In genomic region chr5:157576678-157577077, GRCh38 we compare ENCODE assay signal across 16 cellular contexts. TPM values are rescaled to one million over a fixed set of nuclear protein-coding genes. Genes with fewer than 3 reads are reported as not detected.
A peak's percentile ranks its signal among the peaks of the same experiment; 100 is the strongest.
DNase-seq lines count a peak whose midpoint lies in the region; ATAC-seq and TF ChIP-seq lines count a peak whose summit lies in the region.
"Had no signal": no experiment of that assay in that cellular context is flagged by ENCODE, and none has a peak within 500 bp of the region (broad histone marks: within the 10 kb centered on the region; RNA-seq: fewer than 3 reads in every experiment).

No MANE protein-coding gene starts in this region.

- H3K4me2 ChIP-seq in BLaER1 treated with 17β-estradiol and CSF1 and Interleukin-3, amounts not matched to agents 10 nM and 100 nM = peak overlapping the region in 9 of 11 experiments; percentile 82 to 99 (median 94); a peak in 17 of 22 replicates
- peak overlapping the region; percentile 94 for H3K4me2 ChIP-seq in GM23338

- TF ChIP-seq CTCF in GM23338 (conservative IDR thresholded peaks at IDR 0.05; ENCODE audit: low read depth in 2 of 2) (no peak), brain (conservative IDR thresholded peaks at IDR 0.05) (no peak), nephron progenitor cell (IDR thresholded peaks at IDR 0.05) (no peak)
- no peak for TF ChIP-seq CTCF in CD8-positive, alpha-beta T cell (IDR thresholded peaks at IDR 0.05)

- H3K27ac Mint-ChIP-seq in GM23338 (no peak overlapping the region), brain (no peak overlapping the region), nephron progenitor cell (no peak overlapping the region)
- no peak overlapping the region for H3K27ac Mint-ChIP-seq in CD8-positive, alpha-beta T cell
- H3K27ac Mint-ChIP-seq: activated naive CD4-positive, alpha-beta T cell treated with anti-CD3 and anti-CD28 coated beads, Interleukin-2, amount 50 U/mL, for 24 hours had no signal

- CTCF ChIA-PET in CD8-positive, alpha-beta T cell (lab: Charles Lee) = no interaction called here

- no peaks in the 10 kb centered on the region for H3F3A ChIP-seq in GM23338 (replicated peaks; ENCODE audit: low read depth)

- no peak overlapping the region for H2AFZ ChIP-seq in GM23338

- H3K79me2 ChIP-seq in GM23338 (replicated peaks; ENCODE audit: insufficient read depth) = peaks cover 23% of the 10 kb centered on the region; the same call in 1 of the 2 replicates

- intact Hi-C loops in CD8-positive, alpha-beta T cell (cut with DNase I, micrococcal nuclease) = no loop called here

- no peaks in the 10 kb centered on the region for H3K9me3 Mint-ChIP-seq in GM23338
- H3K9me3 Mint-ChIP-seq in brain = no peaks in the 10 kb centered on the region
- no peaks in the 10 kb centered on the region for H3K9me3 Mint-ChIP-seq in nephron progenitor cell
- no peaks in the 10 kb centered on the region for H3K9me3 Mint-ChIP-seq in CD8-positive, alpha-beta T cell
- H3K9me3 Mint-ChIP-seq: activated naive CD4-positive, alpha-beta T cell treated with anti-CD3 and anti-CD28 coated beads, Interleukin-2, amount 50 U/mL, for 24 hours had no signal

- no peaks in the 10 kb centered on the region for H3K9me2 ChIP-seq in GM23338 (ENCODE audit: insufficient read depth)

- no peak overlapping the region for H3K4me3 ChIP-seq in BLaER1 treated with 17β-estradiol and CSF1 and Interleukin-3, amounts not matched to agents 10 nM and 100 nM
- no peak overlapping the region; the same call in 1 of the 2 replicates for H3K4me3 ChIP-seq in GM23338
- H3K4me3 ChIP-seq in CD8-positive, alpha-beta T cell (ENCODE audit: low read depth, low read length) = no peak overlapping the region

- H3K36me3 Mint-ChIP-seq in GM23338 (ENCODE audit: low read depth) (no peaks in the 10 kb centered on the region), brain (no peaks in the 10 kb centered on the region), nephron progenitor cell (ENCODE audit: low read depth) (no peaks in the 10 kb centered on the region)
- no peaks in the 10 kb centered on the region for H3K36me3 Mint-ChIP-seq in CD8-positive, alpha-beta T cell
- H3K36me3 Mint-ChIP-seq: activated naive CD4-positive, alpha-beta T cell treated with anti-CD3 and anti-CD28 coated beads, Interleukin-2, amount 50 U/mL, for 24 hours had no signal

- POLR2A ChIA-PET in CD8-positive, alpha-beta T cell (lab: Charles Lee) = no interaction called here

- H3K27me3 Mint-ChIP-seq in GM23338 (ENCODE audit: insufficient read depth, low read depth, poor library complexity) (peaks cover 13% of the 10 kb centered on the region), brain (peaks cover 18% of the 10 kb centered on the region), nephron progenitor cell (ENCODE audit: low read depth, poor library complexity) (peaks cover 34% of the 10 kb centered on the region)
- H3K27me3 Mint-ChIP-seq in CD8-positive, alpha-beta T cell (ENCODE audit: low read depth) = peaks cover 10% of the 10 kb centered on the region

- H3K36me3 ChIP-seq in BLaER1 treated with 17β-estradiol and CSF1 and Interleukin-3, amounts not matched to agents 10 nM and 100 nM = no peaks in the 10 kb centered on the region
- no peaks in the 10 kb centered on the region for H3K36me3 ChIP-seq in GM23338 (ENCODE audit: insufficient read depth)
- no peaks in the 10 kb centered on the region for H3K36me3 ChIP-seq in CD8-positive, alpha-beta T cell (ENCODE audit: insufficient read depth, low read length)
- H3K36me3 ChIP-seq: BE2C, SJCRH30 had no signal

- no peak overlapping the region for H3K9ac ChIP-seq in BLaER1 treated with 17β-estradiol and CSF1 and Interleukin-3, amounts not matched to agents 10 nM and 100 nM

- no peak for DNase-seq in GM23338 (ENCODE audit: low spot score)
- no peak for DNase-seq in nephron progenitor cell
- DNase-seq in cerebellar nuclear complex (lab: John Stamatoyannopoulos, UW) = no peak
- no peak for DNase-seq in CD8-positive, alpha-beta T cell
- DNase-seq in SIG-M5 (lab: John Stamatoyannopoulos, UW) = no peak
- no peak for DNase-seq in T-helper 9 cell
- DNase-seq: DMS79 treated with DMSO at 0.1 percent for 48 hours; NCI-H1417; occipital lobe; stimulated activated naive CD4-positive, alpha-beta T cell; WERI-Rb-1 had no signal

- peaks cover 19% of the 10 kb centered on the region for H3K4me1 Mint-ChIP-seq in GM23338
- H3K4me1 Mint-ChIP-seq in brain = peaks cover 33% of the 10 kb centered on the region
- H3K4me1 Mint-ChIP-seq in nephron progenitor cell = peaks cover 24% of the 10 kb centered on the region
- peaks cover 13% of the 10 kb centered on the region for H3K4me1 Mint-ChIP-seq in CD8-positive, alpha-beta T cell (ENCODE audit: low read depth)

- H3K27ac ChIP-seq in BLaER1 treated with 17β-estradiol and CSF1 and Interleukin-3, amounts not matched to agents 10 nM and 100 nM = no peak overlapping the region
- H3K27ac ChIP-seq in GM23338 (ENCODE audit: low read depth) = no peak overlapping the region
- no peak overlapping the region for H3K27ac ChIP-seq in CD8-positive, alpha-beta T cell (ENCODE audit: low read depth, low read length)
- H3K27ac ChIP-seq: WERI-Rb-1 had no signal

- peaks cover 21 to 49% (median 37%) of the 10 kb centered on the region in 10 experiments for H3K4me1 ChIP-seq in BLaER1 treated with 17β-estradiol and CSF1 and Interleukin-3, amounts not matched to agents 10 nM and 100 nM
- peaks cover 16% of the 10 kb centered on the region for H3K4me1 ChIP-seq in GM23338 (ENCODE audit: insufficient read depth)
- H3K4me1 ChIP-seq in CD8-positive, alpha-beta T cell (ENCODE audit: insufficient read depth, low read length) = no peaks in the 10 kb centered on the region
- H3K4me1 ChIP-seq: BE2C had no signal

- peaks cover 13 to 27% (median 18%) of the 10 kb centered on the region in 11 experiments for H3K27me3 ChIP-seq in BLaER1 treated with 17β-estradiol and CSF1 and Interleukin-3, amounts not matched to agents 10 nM and 100 nM
- peaks cover 24% of the 10 kb centered on the region for H3K27me3 ChIP-seq in GM23338 (ENCODE audit: insufficient read depth)
- peaks cover 8% of the 10 kb centered on the region for H3K27me3 ChIP-seq in CD8-positive, alpha-beta T cell (ENCODE audit: insufficient read depth, low read length)
- H3K27me3 ChIP-seq: SJCRH30 had no signal

- no peak overlapping the region for H3K4me3 Mint-ChIP-seq in GM23338
- H3K4me3 Mint-ChIP-seq in brain = peak overlapping the region; percentile 71 to 88 (median 80)
- H3K4me3 Mint-ChIP-seq in nephron progenitor cell = peak overlapping the region; percentile 47
- no peak overlapping the region for H3K4me3 Mint-ChIP-seq in CD8-positive, alpha-beta T cell

- ATAC-seq in GM23338 = no peak
- ATAC-seq in CD8-positive, alpha-beta T cell = no peak

- H3K9me3 ChIP-seq in BLaER1 treated with 17β-estradiol and CSF1 and Interleukin-3, amounts not matched to agents 10 nM and 100 nM (replicated peaks in 1 of 11) = no peaks in the 10 kb centered on the region
- no peaks in the 10 kb centered on the region for H3K9me3 ChIP-seq in CD8-positive, alpha-beta T cell (ENCODE audit: low read length)
- H3K9me3 ChIP-seq: BE2C had no signal

- H4K20me1 ChIP-seq in BLaER1 treated with 17β-estradiol and CSF1 and Interleukin-3, amounts not matched to agents 10 nM and 100 nM = peaks cover 0 to 22% (median 0%) of the 10 kb centered on the region in 11 experiments; a peak in 5 of 22 replicates
- no peaks in the 10 kb centered on the region for H4K20me1 ChIP-seq in GM23338 (replicated peaks; ENCODE audit: insufficient read depth)

TF ChIP-seq in GM23338, 12 proteins besides CTCF, POLR2A, EP300 and RAD21:
- TF ChIP-seq, protein P1, sequence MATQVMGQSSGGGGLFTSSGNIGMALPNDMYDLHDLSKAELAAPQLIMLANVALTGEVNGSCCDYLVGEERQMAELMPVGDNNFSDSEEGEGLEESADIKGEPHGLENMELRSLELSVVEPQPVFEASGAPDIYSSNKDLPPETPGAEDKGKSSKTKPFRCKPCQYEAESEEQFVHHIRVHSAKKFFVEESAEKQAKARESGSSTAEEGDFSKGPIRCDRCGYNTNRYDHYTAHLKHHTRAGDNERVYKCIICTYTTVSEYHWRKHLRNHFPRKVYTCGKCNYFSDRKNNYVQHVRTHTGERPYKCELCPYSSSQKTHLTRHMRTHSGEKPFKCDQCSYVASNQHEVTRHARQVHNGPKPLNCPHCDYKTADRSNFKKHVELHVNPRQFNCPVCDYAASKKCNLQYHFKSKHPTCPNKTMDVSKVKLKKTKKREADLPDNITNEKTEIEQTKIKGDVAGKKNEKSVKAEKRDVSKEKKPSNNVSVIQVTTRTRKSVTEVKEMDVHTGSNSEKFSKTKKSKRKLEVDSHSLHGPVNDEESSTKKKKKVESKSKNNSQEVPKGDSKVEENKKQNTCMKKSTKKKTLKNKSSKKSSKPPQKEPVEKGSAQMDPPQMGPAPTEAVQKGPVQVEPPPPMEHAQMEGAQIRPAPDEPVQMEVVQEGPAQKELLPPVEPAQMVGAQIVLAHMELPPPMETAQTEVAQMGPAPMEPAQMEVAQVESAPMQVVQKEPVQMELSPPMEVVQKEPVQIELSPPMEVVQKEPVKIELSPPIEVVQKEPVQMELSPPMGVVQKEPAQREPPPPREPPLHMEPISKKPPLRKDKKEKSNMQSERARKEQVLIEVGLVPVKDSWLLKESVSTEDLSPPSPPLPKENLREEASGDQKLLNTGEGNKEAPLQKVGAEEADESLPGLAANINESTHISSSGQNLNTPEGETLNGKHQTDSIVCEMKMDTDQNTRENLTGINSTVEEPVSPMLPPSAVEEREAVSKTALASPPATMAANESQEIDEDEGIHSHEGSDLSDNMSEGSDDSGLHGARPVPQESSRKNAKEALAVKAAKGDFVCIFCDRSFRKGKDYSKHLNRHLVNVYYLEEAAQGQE (IDR thresholded peaks at IDR 0.05; ENCODE audit: unreplicated experiment) = no peak
- no peak for TF ChIP-seq EZH2 (IDR thresholded peaks at IDR 0.05; ENCODE audit: low read depth, unreplicated experiment)
- no peak for TF ChIP-seq EZH2phosphoT487 (IDR thresholded peaks at IDR 0.05; ENCODE audit: unreplicated experiment)
- no peak for TF ChIP-seq CREB1 (CRISPR knock-in tag; IDR thresholded peaks at IDR 0.05; ENCODE audit: low read depth)
- no peak for TF ChIP-seq ZNF331 (CRISPR knock-in tag; IDR thresholded peaks at IDR 0.05; ENCODE audit: low read depth)
- no peak for TF ChIP-seq ZNF114 (CRISPR knock-in tag; IDR thresholded peaks at IDR 0.05)

RNA-seq across cellular contexts. Expression of gene ADAM19, which starts 1.1 kb away (rescaled TPM):
- total RNA-seq in GM23338 (2014; rRNA removed; shearing (Covaris generic)) = 13.2 and 13.3 TPM in 2 replicates
- polyA plus RNA-seq in GM23338 (2016; fragmentation: Nextera tagmentation; extraction: Ambion mirVana) = 9.1 and 10.0 TPM in 2 replicates
- polyA plus RNA-seq in brain (ENCODE audit: insufficient read depth, low read depth, low replicate concordance) = 2.9 TPM
- total RNA-seq in CD8-positive, alpha-beta T cell = 1 to 10 TPM; 5.9 to 6.5 TPM

Comparison
In these comparisons a context has a peak if more than half of its experiments do, and no peak if none do; other contexts are left out.
1. H3K4me3 Mint-ChIP-seq: peak in brain (5 of 5) and nephron progenitor cell (single experiment); none in GM23338 (single experiment) and CD8-positive, alpha-beta T cell (single experiment).